18 cellular contexts compared by ENCODE assay signal in genomic region chr7:137625197-137625596, GRCh38.
DNase-seq lines count a peak whose midpoint lies in the region; ATAC-seq and TF ChIP-seq lines count a peak whose summit lies in the region.
"Had no signal": no experiment of that assay in that cellular context is flagged by ENCODE, and none has a peak within 500 bp of the region (broad histone marks: within the 10 kb centered on the region; RNA-seq: fewer than 3 reads in every experiment).

No MANE protein-coding gene starts in this region.

- H3K9ac ChIP-seq in mesendoderm (ENCODE audit: low read length): no peak overlapping the region

- no peaks in the 10 kb centered on the region for H3K79me2 ChIP-seq in mesendoderm (ENCODE audit: control insufficient read depth, insufficient read depth, low read length)

- no peak overlapping the region for H2BK5ac ChIP-seq in mesendoderm (ENCODE audit: low read length)

- no peak overlapping the region for H4K5ac ChIP-seq in mesendoderm (ENCODE audit: low read length)

- no peak for TF ChIP-seq CTCF in vagina (IDR thresholded peaks at IDR 0.05)

- H3K4me1 ChIP-seq in vagina: no peaks in the 10 kb centered on the region
- H3K4me1 ChIP-seq in mesendoderm (ENCODE audit: control insufficient read depth, low read depth, low read length): no peaks in the 10 kb centered on the region
- H3K4me1 ChIP-seq: Caco-2, colonic mucosa, transverse colon had no signal

- peak; percentile 41 for DNase-seq in Daoy (ENCODE audit: low read depth)
- peak; percentile 43 for DNase-seq in HT1080 (ENCODE audit: low read depth)
- peak; percentile 41 for DNase-seq in amniotic epithelial cell (ENCODE audit: low read depth)
- peak; percentile 38 for DNase-seq in iris pigment epithelial cell (ENCODE audit: low read depth)
- no peak for DNase-seq in vagina (ENCODE audit: extremely low spot score in 2 of 2)
- DNase-seq in kidney glomerular epithelial cell (lab: John Stamatoyannopoulos, UW): no peak
- no peak for DNase-seq in mesendoderm
- DNase-seq: Caco-2, colonic mucosa, foreskin fibroblast, GF-D8, NCI-H1092 treated with DMSO at 0.1 percent for 48 hours, NCI-H2107, NCI-H526 treated with DMSO at 0.1 percent for 48 hours, transverse colon had no signal

- H2BK120ac ChIP-seq in mesendoderm (ENCODE audit: low read depth, low read length): no peak overlapping the region

- H4K8ac ChIP-seq in mesendoderm (ENCODE audit: low read depth, low read length): no peak overlapping the region

- H3K4me2 ChIP-seq in mesendoderm (ENCODE audit: low read length): no peak overlapping the region

- H2BK15ac ChIP-seq in mesendoderm (replicated peaks; ENCODE audit: low read depth): no peak overlapping the region

- no peaks in the 10 kb centered on the region for H3K79me1 ChIP-seq in mesendoderm (ENCODE audit: low read length)

- no peak overlapping the region for H3K27ac ChIP-seq in vagina
- no peak overlapping the region for H3K27ac ChIP-seq in mesendoderm (ENCODE audit: low read depth, low read length)
- H3K27ac ChIP-seq: colonic mucosa, HL-60, transverse colon had no signal

- H3K4me3 ChIP-seq in vagina (no peak overlapping the region), mesendoderm (ENCODE audit: low read length) (no peak overlapping the region)
- H3K4me3 ChIP-seq: colonic mucosa, transverse colon had no signal

- no peak for ATAC-seq in HG03095 (IDR thresholded peaks at IDR 0.05; ENCODE audit: unreplicated experiment)
- ATAC-seq: activated CD4-positive, CD25-positive, alpha-beta regulatory T cell treated with anti-CD3 and anti-CD28 coated beads, Interleukin-2, amount 50 U/mL, for 24 hours had no signal

- H3K23ac ChIP-seq in mesendoderm (ENCODE audit: low read length): no peak overlapping the region

- no peak overlapping the region for H3K56ac ChIP-seq in mesendoderm (ENCODE audit: low read length)

- H3K9me3 ChIP-seq in vagina: no peaks in the 10 kb centered on the region
- H3K9me3 ChIP-seq: Caco-2, colonic mucosa, transverse colon had no signal

- H2AK5ac ChIP-seq in mesendoderm (ENCODE audit: low read length): no peak overlapping the region

- no peak overlapping the region for H3K18ac ChIP-seq in mesendoderm (ENCODE audit: low read length)

- intact Hi-C loops in vagina (cut with DNase I): no loop called here

- WGBS in mesendoderm (ENCODE audit: extremely low coverage, insufficient coverage, low lambda C conversion rate): no CpG with 5 or more reads among the region's 7 CpGs

- H3K4ac ChIP-seq in mesendoderm (ENCODE audit: low read depth, low read length): no peak overlapping the region

- no peaks in the 10 kb centered on the region for H3K36me3 ChIP-seq in vagina
- no peaks in the 10 kb centered on the region for H3K36me3 ChIP-seq in mesendoderm (ENCODE audit: control insufficient read depth, insufficient read depth, low read length)
- H3K36me3 ChIP-seq: colonic mucosa, transverse colon had no signal

- TF ChIP-seq POLR2A in vagina (IDR thresholded peaks at IDR 0.05): no peak

- H3K27me3 ChIP-seq in vagina (no peaks in the 10 kb centered on the region), mesendoderm (ENCODE audit: insufficient read depth, low read length, poor library complexity) (no peaks in the 10 kb centered on the region)
- H3K27me3 ChIP-seq: colonic mucosa had no signal

Comparison
In these comparisons a context has a peak if more than half of its experiments do, and no peak if none do; other contexts are left out.
1. DNase-seq: peak in Daoy (single experiment), HT1080 (single experiment), amniotic epithelial cell (single experiment) and iris pigment epithelial cell (single experiment); none in vagina (0 of 2), kidney glomerular epithelial cell (single experiment) and mesendoderm (single experiment).